ENCODE assay signal across 19 cellular contexts in genomic region chr7:101517304-101517703, GRCh38.
DNase-seq lines count a peak whose midpoint lies in the region; ATAC-seq, FAIRE-seq and TF ChIP-seq lines count a peak whose summit lies in the region.
"Had no signal": no experiment of that assay in that cellular context is flagged by ENCODE, and none has a peak within 500 bp of the region (broad histone marks: within the 10 kb centered on the region; RNA-seq: fewer than 3 reads in every experiment).

No MANE protein-coding gene starts in this region.

- no TSS peak for BruUV-seq in K562 (replicated peaks; lab: Mats Ljungman, UMichigan)

- H3K36me3 ChIP-seq in K562 (ENCODE audit: control insufficient read depth, insufficient read depth, low read length): no peaks in the 10 kb centered on the region

- no peaks in the 10 kb centered on the region for H3K9me3 ChIP-seq in K562 (replicated peaks; ENCODE audit: control insufficient read depth, insufficient read depth, low read depth, low read length)
- H3K9me3 ChIP-seq: A549 had no signal

- H3K9me1 ChIP-seq in K562 (ENCODE audit: control insufficient read depth, insufficient read depth, low read length): peaks cover 3% of the 10 kb centered on the region

- TF ChIP-seq POLR2A in K562 (conservative IDR thresholded peaks at IDR 0.05): no peak

- H3K27me3 ChIP-seq in K562 (ENCODE audit: control insufficient read depth in 2 of 2, insufficient read depth in 2 of 2, low read length in 2 of 2): peaks cover 16 to 66% of the 10 kb centered on the region in 2 experiments; a peak in 4 of 5 replicates

- H3K79me2 ChIP-seq in K562 (ENCODE audit: control insufficient read depth, insufficient read depth, low read length): no peaks in the 10 kb centered on the region

- H4K20me1 ChIP-seq in K562 (replicated peaks; ENCODE audit: control insufficient read depth, insufficient read depth, low read length): no peaks in the 10 kb centered on the region; the same call in 1 of the 2 replicates

- peak overlapping the region; percentile 14; the same call in 1 of the 2 replicates for H2AFZ ChIP-seq in K562 (ENCODE audit: low read depth, low read length)
- H2AFZ ChIP-seq: GM23248 had no signal

- WGBS in K562 (ENCODE audit: insufficient coverage, low coverage, missing lambda C conversion rate): 6% methylated on average over 10 of the region's 10 CpGs

- no peak overlapping the region for H3K9ac ChIP-seq in K562 (ENCODE audit: insufficient read depth in 1 of 2, low read depth in 2 of 2, low read length in 2 of 2)
- H3K9ac ChIP-seq: GM23248 had no signal

- TF ChIP-seq CTCF in K562 (IDR thresholded peaks at IDR 0.05 in 2 of 3, conservative IDR thresholded peaks at IDR 0.05 in 1 of 3; ENCODE audit: insufficient read depth in 2 of 3, low read depth in 1 of 3, low read length in 3 of 3): no peak

- DNase-seq in NCI-H2171 treated with DMSO at 0.1 percent for 48 hours (lab: John Stamatoyannopoulos, UW) (peak; percentile 68), NCI-H2171 (lab: John Stamatoyannopoulos, UW) (no peak), HT1080 (ENCODE audit: low read depth) (peak; percentile 24), K562 (ENCODE audit: extremely low read depth in 1 of 4, low spot score in 3 of 4) (peak in 1 of 4 experiments; percentile 48), urothelium cell line (ENCODE audit: low spot score) (no peak), mucosa of gallbladder (ENCODE audit: low spot score) (no peak)
- DNase-seq in NK-92 treated with Interleukin-12 subunit alpha and Interleukin-12 subunit beta, amount 100 ng/mL, for 24 hours (lab: John Stamatoyannopoulos, UW): no peak
- DNase-seq: AML-193; CD8-positive, alpha-beta memory T cell; COR-L47; DMS 273 treated with DMSO at 0.1 percent for 48 hours; DMS53; DND-41; EL; GM23248; HCEC 1CT had no signal

- FAIRE-seq in K562 (lab: Jason Lieb, UNC) (peak; percentile 42), urothelium cell line (lab: Jason Lieb, UNC) (peak; percentile 9)
- FAIRE-seq: A549, GM12878 had no signal

- no peaks in the 10 kb centered on the region; a peak in 3 of 5 replicates for H3K4me1 ChIP-seq in K562 (replicated peaks in 1 of 2; ENCODE audit: control insufficient read depth in 2 of 2, insufficient read depth in 2 of 2, low read length in 2 of 2)
- H3K4me1 ChIP-seq: A549 had no signal

- ATAC-seq in K562: peak; percentile 85
- ATAC-seq: A549, GM12878 had no signal

- in situ Hi-C loops in K562 (cut with MboI): no loop called here

- POLR2A ChIA-PET in K562 (lab: Yijun Ruan, JAX): interaction anchor here (0.6 to 1.9 kb wide), 6 partner anchors 9 to 195 kb away, joined by 3 to 6 read pairs (median 3); no protein-coding TSS in a partner anchor

- CTCF ChIA-PET in K562 (lab: Yijun Ruan, JAX; ENCODE audit: low intra/inter-chr PET ratio): no interaction called here

- H3K27ac ChIP-seq in K562 (ENCODE audit: extremely low read depth, low read depth, low read length): no peak overlapping the region
- H3K27ac ChIP-seq: 22Rv1, A549, GM23248 had no signal

- intact Hi-C loops in K562 (cut with micrococcal nuclease): no loop called here

- H3K4me2 ChIP-seq in K562 (ENCODE audit: insufficient read depth, low read length): no peak overlapping the region; the same call in 1 of the 2 replicates
- H3K4me2 ChIP-seq: A549 had no signal

- H3K4me3 ChIP-seq in K562: no peak overlapping the region
- H3K4me3 ChIP-seq: A549, GM12878, GM23248 had no signal

- no peak for TF ChIP-seq EP300 in K562 (IDR thresholded peaks at IDR 0.05; ENCODE audit: low read length)

- TF ChIP-seq RAD21 in K562 (CRISPR knock-in tag; conservative IDR thresholded peaks at IDR 0.05 in 1 of 2, IDR thresholded peaks at IDR 0.05 in 1 of 2): no peak

TF ChIP-seq in K562, 482 proteins besides CTCF, POLR2A, EP300 and RAD21 (continues in another document):
- TF ChIP-seq ZKSCAN1 (IDR thresholded peaks at IDR 0.05; ENCODE audit: low read depth, low read length) (no peak), DMBX1 (CRISPR knock-in tag; IDR thresholded peaks at IDR 0.05; ENCODE audit: borderline replicate concordance) (no peak), ZNF449 (CRISPR knock-in tag; IDR thresholded peaks at IDR 0.05) (no peak), CREB3L1 (IDR thresholded peaks at IDR 0.05; ENCODE audit: borderline replicate concordance, low read depth) (peak; percentile 78), TAF1 (IDR thresholded peaks at IDR 0.05; ENCODE audit: control insufficient read depth, extremely low read depth, insufficient read depth, low read length, severe bottlenecking) (no peak), ZNF766 (CRISPR knock-in tag; conservative IDR thresholded peaks at IDR 0.05) (0 out of 2 replicates have a peak, but pooled peaks have one; percentile 28), NONO (IDR thresholded peaks at IDR 0.05; ENCODE audit: low read depth in 2 of 2, low read length in 1 of 2) (no peak), MAFF (IDR thresholded peaks at IDR 0.05; ENCODE audit: low read length) (peak; percentile 16; the same call in 1 of the 2 replicates), CHD2 (IDR thresholded peaks at IDR 0.05; ENCODE audit: low read depth, low read length) (peak; percentile 96), TOE1 (IDR thresholded peaks at IDR 0.05; ENCODE audit: borderline replicate concordance) (no peak), TOE1 (CRISPR knock-in tag; IDR thresholded peaks at IDR 0.05; ENCODE audit: borderline replicate concordance, low read depth) (no peak), KLF10 (CRISPR knock-in tag; IDR thresholded peaks at IDR 0.05) (no peak), ARHGAP35 (IDR thresholded peaks at IDR 0.05; ENCODE audit: partially characterized antibody) (peak; percentile 89), L3MBTL2 (IDR thresholded peaks at IDR 0.05) (peak; percentile 61; the same call in 1 of the 2 replicates)

Comparison
In these comparisons a context has a peak if more than half of its experiments do, and no peak if none do; other contexts are left out.
1. DNase-seq: peak in NCI-H2171 treated with DMSO at 0.1 percent for 48 hours (single experiment) and HT1080 (single experiment); none in NCI-H2171 (single experiment), urothelium cell line (single experiment), NK-92 treated with Interleukin-12 subunit alpha and Interleukin-12 subunit beta, amount 100 ng/mL, for 24 hours (single experiment) and mucosa of gallbladder (single experiment).